In the genomic region with DNA sequence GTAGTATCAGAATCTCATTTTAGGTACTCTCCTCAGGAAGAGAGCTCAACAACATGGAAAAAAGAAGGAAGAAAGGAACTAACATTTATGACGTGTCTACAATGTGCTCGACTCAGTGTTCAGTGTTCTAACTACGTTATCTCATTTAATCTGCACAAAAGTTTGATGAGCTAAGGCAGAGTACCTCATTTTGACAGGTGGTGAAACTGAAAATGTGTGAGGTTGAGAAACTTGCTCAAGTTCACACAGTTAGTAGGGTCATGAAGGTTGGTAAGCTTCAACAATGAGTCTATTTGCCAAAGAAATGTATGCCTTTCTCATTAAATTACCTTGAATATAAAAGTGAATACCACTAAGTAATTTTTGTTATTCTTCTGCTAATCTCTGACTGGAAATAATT, we compare ENCODE assay signal across 22 cellular contexts.
DNase-seq lines count a peak whose midpoint lies in the region; ATAC-seq and TF ChIP-seq lines count a peak whose summit lies in the region.
"Had no signal": no experiment of that assay in that cellular context is flagged by ENCODE, and none has a peak within 500 bp of the region (broad histone marks: within the 10 kb centered on the region; RNA-seq: fewer than 3 reads in every experiment).

No MANE protein-coding gene starts in this region.

- ATAC-seq in GM18502 (IDR thresholded peaks at IDR 0.05; ENCODE audit: poor library complexity, unreplicated experiment) (peak; percentile 86), GM19372 (IDR thresholded peaks at IDR 0.05; ENCODE audit: low read depth, unreplicated experiment) (peak; percentile 67), HG02610 (IDR thresholded peaks at IDR 0.05; ENCODE audit: unreplicated experiment) (peak; percentile 71), HG03354 (IDR thresholded peaks at IDR 0.05; ENCODE audit: poor library complexity, severe bottlenecking, unreplicated experiment) (peak; percentile 80)
- ATAC-seq: A549, left colon, SK-N-SH treated with all-trans-retinoic acid at 6 μM for 48 hours had no signal

- no peak for DNase-seq in endothelial cell (ENCODE audit: low spot score)
- no peak for DNase-seq in NK-92 treated with Interleukin-12 subunit alpha and Interleukin-12 subunit beta, amount 100 ng/mL, for 24 hours (lab: John Stamatoyannopoulos, UW)
- DNase-seq in NCI-H1105 (lab: John Stamatoyannopoulos, UW) = no peak
- no peak for DNase-seq in activated CD4-positive, alpha-beta T cell treated with anti-CD3 and anti-CD28 coated beads for 1 hour
- DNase-seq: activated CD4-positive, alpha-beta T cell treated with anti-CD3 and anti-CD28 coated beads, Interleukin-2, amount 50 U/mL, for 1 hour; activated naive CD4-positive, alpha-beta T cell treated with anti-CD3 and anti-CD28 coated beads, Interleukin-2, amount 10 ng/mL, durations not matched to agents 7 days and 5 days; activated T-cell treated with anti-CD3 and anti-CD28 coated beads for 4 hours; C1 segment of cervical spinal cord; DMS153; foreskin fibroblast; H9; left colon; NCI-H2029; retina had no signal

- no peak for TF ChIP-seq CTCF in endothelial cell (IDR thresholded peaks at IDR 0.05; ENCODE audit: unreplicated experiment)

- no peaks in the 10 kb centered on the region for H3K4me1 Mint-ChIP-seq in endothelial cell (ENCODE audit: unreplicated experiment)
- H3K4me1 Mint-ChIP-seq: activated naive CD4-positive, alpha-beta T cell treated with anti-CD3 and anti-CD28 coated beads, Interleukin-2, amount 10 ng/mL, durations not matched to agents 7 days and 5 days; neural progenitor cell had no signal

- H3K27me3 Mint-ChIP-seq in endothelial cell (ENCODE audit: unreplicated experiment) = no peaks in the 10 kb centered on the region
- H3K27me3 Mint-ChIP-seq: activated naive CD4-positive, alpha-beta T cell treated with anti-CD3 and anti-CD28 coated beads, Interleukin-2, amount 10 ng/mL, durations not matched to agents 7 days and 5 days had no signal

- H3K36me3 Mint-ChIP-seq in endothelial cell (ENCODE audit: low read depth, unreplicated experiment) = no peaks in the 10 kb centered on the region
- H3K36me3 Mint-ChIP-seq: activated naive CD4-positive, alpha-beta T cell treated with anti-CD3 and anti-CD28 coated beads, Interleukin-2, amount 10 ng/mL, durations not matched to agents 7 days and 5 days; neural progenitor cell had no signal

- H3K4me3 Mint-ChIP-seq in endothelial cell (ENCODE audit: unreplicated experiment) = no peak overlapping the region
- H3K4me3 Mint-ChIP-seq: activated naive CD4-positive, alpha-beta T cell treated with anti-CD3 and anti-CD28 coated beads, Interleukin-2, amount 10 ng/mL, durations not matched to agents 7 days and 5 days; H9; neural progenitor cell; stimulated activated naive CD8-positive, alpha-beta T cell treated with anti-CD3 and anti-CD28 coated beads, Interleukin-15, Interleukin-2, amounts not matched to agents 100 ng/mL and 50 ng/mL, for 24 hours had no signal

- H3K9me3 Mint-ChIP-seq in endothelial cell (ENCODE audit: unreplicated experiment) = no peaks in the 10 kb centered on the region

- no peak overlapping the region for H3K27ac Mint-ChIP-seq in endothelial cell (ENCODE audit: unreplicated experiment)
- H3K27ac Mint-ChIP-seq: activated naive CD4-positive, alpha-beta T cell treated with anti-CD3 and anti-CD28 coated beads, Interleukin-2, amount 10 ng/mL, durations not matched to agents 7 days and 5 days; H9; neural progenitor cell; stimulated activated naive CD8-positive, alpha-beta T cell treated with anti-CD3 and anti-CD28 coated beads, Interleukin-15, Interleukin-2, amounts not matched to agents 100 ng/mL and 50 ng/mL, for 24 hours had no signal
